25 cellular contexts compared by ENCODE assay signal in the genomic region with DNA sequence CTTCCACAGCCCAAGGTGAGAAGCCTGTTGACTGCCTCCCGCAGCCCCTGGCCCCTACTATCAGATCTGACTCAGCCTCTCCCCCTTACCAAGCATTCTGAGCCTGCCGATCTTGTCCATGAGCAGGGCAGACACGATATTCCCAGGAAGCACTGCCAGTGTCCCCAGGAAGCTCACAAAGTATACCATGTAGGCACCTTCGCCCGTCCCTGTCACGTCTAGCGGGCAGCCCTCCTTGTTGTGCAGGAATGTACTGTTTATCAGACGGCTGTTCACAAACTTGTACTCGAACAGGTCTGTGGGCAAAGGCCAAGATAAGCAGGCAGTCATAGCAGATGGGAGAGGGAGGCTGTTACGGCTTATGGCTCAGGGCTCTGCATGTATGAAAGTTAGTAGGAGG.
"Had no signal": no experiment of that assay in that cellular context is flagged by ENCODE, and none has a peak within 500 bp of the region (broad histone marks: within the 10 kb centered on the region; RNA-seq: fewer than 3 reads in every experiment).

No MANE protein-coding gene starts in this region.

- DNase-seq: activated CD4-positive, alpha-beta T cell treated with anti-CD3 and anti-CD28 coated beads for 4 hours; activated CD4-positive, alpha-beta T cell treated with anti-CD3 and anti-CD28 coated beads, Interleukin-2, amount 50 U/mL, for 4 hours; activated CD8-positive, alpha-beta memory T cell treated with anti-CD3 and anti-CD28 coated beads for 24 hours; activated gamma-delta T cell; activated naive CD8-positive, alpha-beta T cell treated with anti-CD3 and anti-CD28 coated beads, Interleukin-2, amount 50 U/mL, for 24 hours; central memory CD4-positive, alpha-beta T cell; endodermal cell; esophagus squamous epithelium; foreskin melanocyte; islet precursor cell; left ventricle myocardium superior; naive B cell; pancreas; retina; stimulated activated CD4-positive, alpha-beta T cell treated with anti-CD3 and anti-CD28 coated beads, Interleukin-2, amount 100 ng/mL, for 48 hours; substantia nigra; T-helper 17 cell had no signal

- H3K4me3 Mint-ChIP-seq: activated naive CD4-positive, alpha-beta T cell treated with anti-CD3 and anti-CD28 coated beads, Interleukin-2, amount 50 U/mL, for 24 hours; activated naive CD8-positive, alpha-beta T cell treated with anti-CD3 and anti-CD28 coated beads, Interleukin-2, amount 50 U/mL, for 24 hours; endodermal cell; mesothelial cell of epicardium; naive B cell; stimulated activated naive CD8-positive, alpha-beta T cell treated with anti-CD3 and anti-CD28 coated beads, Interleukin-15, Interleukin-2, amounts not matched to agents 100 ng/mL and 50 ng/mL, for 24 hours; T-helper 17 cell; type B pancreatic cell had no signal

- ATAC-seq: activated naive CD8-positive, alpha-beta T cell treated with anti-CD3 and anti-CD28 coated beads, Interleukin-2, amount 50 U/mL, for 24 hours; left ventricle myocardium superior; pancreas; T-helper 17 cell had no signal

- H3K9me3 Mint-ChIP-seq: activated naive CD4-positive, alpha-beta T cell treated with anti-CD3 and anti-CD28 coated beads, Interleukin-2, amount 50 U/mL, for 24 hours; activated naive CD8-positive, alpha-beta T cell treated with anti-CD3 and anti-CD28 coated beads, Interleukin-2, amount 50 U/mL, for 24 hours; endodermal cell; mesothelial cell of epicardium; naive B cell; stimulated activated naive CD8-positive, alpha-beta T cell treated with anti-CD3 and anti-CD28 coated beads, Interleukin-15, Interleukin-2, amounts not matched to agents 100 ng/mL and 50 ng/mL, for 24 hours; type B pancreatic cell had no signal

- H3K27me3 ChIP-seq: breast epithelium, esophagus squamous epithelium, pancreas, vagina had no signal

- H3K27ac Mint-ChIP-seq: activated naive CD4-positive, alpha-beta T cell treated with anti-CD3 and anti-CD28 coated beads, Interleukin-2, amount 50 U/mL, for 24 hours; activated naive CD8-positive, alpha-beta T cell treated with anti-CD3 and anti-CD28 coated beads, Interleukin-2, amount 50 U/mL, for 24 hours; endodermal cell; mesothelial cell of epicardium; stimulated activated naive CD8-positive, alpha-beta T cell treated with anti-CD3 and anti-CD28 coated beads, Interleukin-15, Interleukin-2, amounts not matched to agents 100 ng/mL and 50 ng/mL, for 24 hours; T-helper 17 cell; type B pancreatic cell had no signal

- H3K4me3 ChIP-seq: breast epithelium, esophagus squamous epithelium, pancreas, prostate gland, vagina had no signal

- H3K27ac ChIP-seq: breast epithelium, esophagus squamous epithelium, pancreas, prostate gland, vagina, VCaP had no signal

- H3K9me3 ChIP-seq: breast epithelium, esophagus squamous epithelium, pancreas, prostate gland, vagina had no signal

- H3K36me3 ChIP-seq: breast epithelium, esophagus squamous epithelium, pancreas, prostate gland, vagina had no signal

- H3K27me3 Mint-ChIP-seq: activated naive CD4-positive, alpha-beta T cell treated with anti-CD3 and anti-CD28 coated beads, Interleukin-2, amount 50 U/mL, for 24 hours; activated naive CD8-positive, alpha-beta T cell treated with anti-CD3 and anti-CD28 coated beads, Interleukin-2, amount 50 U/mL, for 24 hours; stimulated activated naive CD8-positive, alpha-beta T cell treated with anti-CD3 and anti-CD28 coated beads, Interleukin-15, Interleukin-2, amounts not matched to agents 100 ng/mL and 50 ng/mL, for 24 hours; T-helper 17 cell; type B pancreatic cell had no signal

- H3K4me1 ChIP-seq: breast epithelium, esophagus squamous epithelium, pancreas, prostate gland, vagina had no signal

- H3K4me1 Mint-ChIP-seq: activated naive CD4-positive, alpha-beta T cell treated with anti-CD3 and anti-CD28 coated beads, Interleukin-2, amount 50 U/mL, for 24 hours; activated naive CD8-positive, alpha-beta T cell treated with anti-CD3 and anti-CD28 coated beads, Interleukin-2, amount 50 U/mL, for 24 hours; endodermal cell had no signal
